ENCODE assay signal across 11 cellular contexts in genomic region chr12:25615119-25615518, GRCh38.
DNase-seq lines count a peak whose midpoint lies in the region; ATAC-seq, FAIRE-seq and TF ChIP-seq lines count a peak whose summit lies in the region.
"Had no signal": no experiment of that assay in that cellular context is flagged by ENCODE, and none has a peak within 500 bp of the region (broad histone marks: within the 10 kb centered on the region; RNA-seq: fewer than 3 reads in every experiment).

No MANE protein-coding gene starts in this region.

- BruUV-seq in PC-3 (replicated peaks; lab: Mats Ljungman, UMichigan) (no TSS peak), endothelial cell of umbilical vein (replicated peaks; lab: Mats Ljungman, UMichigan) (no TSS peak)

- no peak for TF ChIP-seq POLR2A in endothelial cell of umbilical vein (IDR thresholded peaks at IDR 0.05; ENCODE audit: low read depth, low read length)

- H3K27me3 ChIP-seq in PC-3 (ENCODE audit: low read length) (no peaks in the 10 kb centered on the region), endothelial cell of umbilical vein (ENCODE audit: control insufficient read depth in 2 of 2, insufficient read depth in 2 of 2, low read length in 2 of 2) (peaks cover 5 to 9% of the 10 kb centered on the region in 2 experiments), osteoblast (ENCODE audit: insufficient read depth, low read length) (peaks cover 4% of the 10 kb centered on the region), right atrium auricular region (no peaks in the 10 kb centered on the region)
- H3K27me3 ChIP-seq: upper lobe of left lung had no signal

- intact Hi-C loops in PC-3 (cut with micrococcal nuclease), result no loop called here
- intact Hi-C loops in endothelial cell of umbilical vein (cut with micrococcal nuclease), result no loop called here

- H3K9ac ChIP-seq in PC-3 (ENCODE audit: low read length) (no peak overlapping the region), endothelial cell of umbilical vein (replicated peaks; ENCODE audit: extremely low read depth, insufficient read depth, low read length) (no peak overlapping the region)

- H3K4me2 ChIP-seq in PC-3 (ENCODE audit: low read length), result no peak overlapping the region
- H3K4me2 ChIP-seq in endothelial cell of umbilical vein (ENCODE audit: insufficient read depth, low read length), result no peak overlapping the region
- no peak overlapping the region for H3K4me2 ChIP-seq in osteoblast (ENCODE audit: insufficient read depth, low read length)

- no peak overlapping the region for H3K27ac Mint-ChIP-seq in activated CD8-positive, alpha-beta memory T cell treated with anti-CD3 and anti-CD28 coated beads, Interleukin-2, amount 10 ng/mL, durations not matched to agents 7 days and 5 days
- H3K27ac Mint-ChIP-seq: activated T-helper 17 cell treated with anti-CD3 and anti-CD28 coated beads, Interleukin-2, amount 50 U/mL, for 72 hours had no signal

- peaks cover 4% of the 10 kb centered on the region; the same call in 1 of the 2 replicates for H3K9me2 ChIP-seq in PC-3 (replicated peaks; ENCODE audit: low read length)

- POLR2A ChIA-PET in PC-3 (lab: Charles Lee; ENCODE audit: unreplicated experiment) (no interaction called here), endothelial cell of umbilical vein (lab: Charles Lee) (no interaction called here)

- ATAC-seq in PC-3 (peak; percentile 59), GM21423 (IDR thresholded peaks at IDR 0.05; ENCODE audit: unreplicated experiment) (no peak), GM21381 (IDR thresholded peaks at IDR 0.05; ENCODE audit: unreplicated experiment) (no peak)
- ATAC-seq in activated CD8-positive, alpha-beta memory T cell treated with anti-CD3 and anti-CD28 coated beads, Interleukin-2, amount 10 ng/mL, durations not matched to agents 7 days and 5 days, result no peak
- ATAC-seq: activated T-helper 17 cell treated with anti-CD3 and anti-CD28 coated beads, Interleukin-2, amount 50 U/mL, for 72 hours had no signal

- no peaks in the 10 kb centered on the region for H3K9me3 Mint-ChIP-seq in activated CD8-positive, alpha-beta memory T cell treated with anti-CD3 and anti-CD28 coated beads, Interleukin-2, amount 10 ng/mL, durations not matched to agents 7 days and 5 days (ENCODE audit: low read depth)

- H3K27ac ChIP-seq in PC-3 (ENCODE audit: low read length) (no peak overlapping the region), endothelial cell of umbilical vein (ENCODE audit: insufficient read depth, low read depth, low read length) (no peak overlapping the region), osteoblast (ENCODE audit: low read depth, low read length) (peak overlapping the region; percentile 51), right atrium auricular region (no peak overlapping the region)
- H3K27ac ChIP-seq: upper lobe of left lung had no signal

- no peaks in the 10 kb centered on the region for H3K27me3 Mint-ChIP-seq in activated CD8-positive, alpha-beta memory T cell treated with anti-CD3 and anti-CD28 coated beads, Interleukin-2, amount 10 ng/mL, durations not matched to agents 7 days and 5 days

- no peak overlapping the region for H3K4me3 Mint-ChIP-seq in activated CD8-positive, alpha-beta memory T cell treated with anti-CD3 and anti-CD28 coated beads, Interleukin-2, amount 10 ng/mL, durations not matched to agents 7 days and 5 days
- H3K4me3 Mint-ChIP-seq: activated T-helper 17 cell treated with anti-CD3 and anti-CD28 coated beads, Interleukin-2, amount 50 U/mL, for 72 hours had no signal

- no peaks in the 10 kb centered on the region; the same call in 1 of the 2 replicates for H3K4me1 ChIP-seq in PC-3 (ENCODE audit: insufficient read depth, low read length)
- H3K4me1 ChIP-seq in endothelial cell of umbilical vein (ENCODE audit: control insufficient read depth, extremely low read depth, insufficient read depth, low read length), result no peaks in the 10 kb centered on the region
- peaks cover 4% of the 10 kb centered on the region for H3K4me1 ChIP-seq in osteoblast (ENCODE audit: insufficient read depth, low read length)
- H3K4me1 ChIP-seq in right atrium auricular region, result no peaks in the 10 kb centered on the region
- H3K4me1 ChIP-seq: upper lobe of left lung had no signal

- H4K20me1 ChIP-seq in PC-3 (ENCODE audit: low read length) (no peaks in the 10 kb centered on the region), endothelial cell of umbilical vein (replicated peaks; ENCODE audit: control insufficient read depth, extremely low read depth, insufficient read depth, low read length) (no peaks in the 10 kb centered on the region), osteoblast (ENCODE audit: insufficient read depth, low read length) (no peaks in the 10 kb centered on the region)

- dilution Hi-C loops in endothelial cell of umbilical vein (cut with MboI; ENCODE audit: extremely low pct_ligation_motif_present, low sequenced_read_pairs), result no loop called here

- no peaks in the 10 kb centered on the region for H3K9me1 ChIP-seq in endothelial cell of umbilical vein (replicated peaks; ENCODE audit: control insufficient read depth, extremely low read depth, insufficient read depth, low read length)

- H3K9me3 ChIP-seq in PC-3 (ENCODE audit: low read length) (no peaks in the 10 kb centered on the region), endothelial cell of umbilical vein (replicated peaks; ENCODE audit: control insufficient read depth, insufficient read depth, low read length) (no peaks in the 10 kb centered on the region), osteoblast (ENCODE audit: low read depth, low read length) (no peaks in the 10 kb centered on the region), right atrium auricular region (no peaks in the 10 kb centered on the region)
- H3K9me3 ChIP-seq: upper lobe of left lung had no signal

- no peaks in the 10 kb centered on the region for H3K36me3 Mint-ChIP-seq in activated CD8-positive, alpha-beta memory T cell treated with anti-CD3 and anti-CD28 coated beads, Interleukin-2, amount 10 ng/mL, durations not matched to agents 7 days and 5 days

- no peaks in the 10 kb centered on the region for H3F3A ChIP-seq in PC-3 (ENCODE audit: low read length, unreplicated experiment)

- no peak for FAIRE-seq in endothelial cell of umbilical vein (lab: Jason Lieb, UNC)

- no peak overlapping the region for H2AFZ ChIP-seq in PC-3 (ENCODE audit: low read length)
- no peak overlapping the region for H2AFZ ChIP-seq in endothelial cell of umbilical vein (ENCODE audit: low read depth, low read length)
- H2AFZ ChIP-seq in osteoblast (ENCODE audit: low read length), result peak overlapping the region; percentile 1

- H3K4me3 ChIP-seq in PC-3 (ENCODE audit: low read length) (no peak overlapping the region), endothelial cell of umbilical vein (replicated peaks in 1 of 3; ENCODE audit: insufficient read depth in 1 of 3, low read depth in 1 of 3, low read length in 3 of 3) (no peak overlapping the region), osteoblast (ENCODE audit: insufficient read depth, low read length) (no peak overlapping the region), right atrium auricular region (no peak overlapping the region)
- H3K4me3 ChIP-seq: upper lobe of left lung had no signal

- peak; percentile 65 for DNase-seq in GM04504 (ENCODE audit: low read depth)
- peak; percentile 47 for DNase-seq in PC-3
- peak; percentile 66 for DNase-seq in endothelial cell of umbilical vein (ENCODE audit: low read depth, low spot score)
- DNase-seq in osteoblast (ENCODE audit: insufficient read length, low spot score, missing footprints), result peak; percentile 59
- no peak for DNase-seq in right atrium auricular region (ENCODE audit: low spot score)
- no peak for DNase-seq in activated CD8-positive, alpha-beta memory T cell treated with anti-CD3 and anti-CD28 coated beads, Interleukin-2, amount 10 ng/mL, durations not matched to agents 7 days and 5 days
- DNase-seq: stimulated activated CD4-positive, alpha-beta T cell treated with anti-CD3 and anti-CD28 coated beads, Interleukin-4, amount 100 ng/mL, for 24 hours had no signal

- CTCF ChIA-PET in PC-3 (lab: Charles Lee) (interaction anchor here (0.6 kb wide), 1 partner anchor 596 kb away, joined by 3 read pairs; no protein-coding TSS in a partner anchor), endothelial cell of umbilical vein (lab: Charles Lee) (no interaction called here)
- CTCF ChIA-PET in activated CD8-positive, alpha-beta memory T cell treated with anti-CD3 and anti-CD28 coated beads, Interleukin-2, amount 10 ng/mL, durations not matched to agents 7 days and 5 days (lab: Charles Lee), result no interaction called here

- no peaks in the 10 kb centered on the region for H3K4me1 Mint-ChIP-seq in activated CD8-positive, alpha-beta memory T cell treated with anti-CD3 and anti-CD28 coated beads, Interleukin-2, amount 10 ng/mL, durations not matched to agents 7 days and 5 days
- H3K4me1 Mint-ChIP-seq: activated T-helper 17 cell treated with anti-CD3 and anti-CD28 coated beads, Interleukin-2, amount 50 U/mL, for 72 hours had no signal

- no peak for TF ChIP-seq CTCF in PC-3 (conservative IDR thresholded peaks at IDR 0.05; ENCODE audit: low read depth, low read length)
- TF ChIP-seq CTCF in endothelial cell of umbilical vein (IDR thresholded peaks at IDR 0.05; ENCODE audit: extremely low read depth in 1 of 2, insufficient read depth in 1 of 2, low read depth in 1 of 2, low read length in 2 of 2), result no peak
- no peak for TF ChIP-seq CTCF in osteoblast (IDR thresholded peaks at IDR 0.05; ENCODE audit: extremely low read depth, low read depth, low read length)
- TF ChIP-seq CTCF in right atrium auricular region (IDR thresholded peaks at IDR 0.05), result no peak

- H3K36me3 ChIP-seq in PC-3 (ENCODE audit: low read depth, low read length) (no peaks in the 10 kb centered on the region), endothelial cell of umbilical vein (ENCODE audit: control insufficient read depth in 2 of 2, extremely low read depth in 1 of 2, insufficient read depth in 2 of 2, low read length in 2 of 2) (no peaks in the 10 kb centered on the region), osteoblast (ENCODE audit: insufficient read depth, low read length) (no peaks in the 10 kb centered on the region), right atrium auricular region (no peaks in the 10 kb centered on the region)
- H3K36me3 ChIP-seq: upper lobe of left lung had no signal

- H3K79me2 ChIP-seq in PC-3 (ENCODE audit: low read length) (no peaks in the 10 kb centered on the region), endothelial cell of umbilical vein (ENCODE audit: control insufficient read depth, insufficient read depth, low read length) (no peaks in the 10 kb centered on the region), osteoblast (ENCODE audit: insufficient read depth, low read length) (no peaks in the 10 kb centered on the region)

TF ChIP-seq in endothelial cell of umbilical vein, 7 proteins besides CTCF, POLR2A, EP300 and RAD21:
- TF ChIP-seq, protein P1, sequence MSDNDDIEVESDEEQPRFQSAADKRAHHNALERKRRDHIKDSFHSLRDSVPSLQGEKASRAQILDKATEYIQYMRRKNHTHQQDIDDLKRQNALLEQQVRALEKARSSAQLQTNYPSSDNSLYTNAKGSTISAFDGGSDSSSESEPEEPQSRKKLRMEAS (IDR thresholded peaks at IDR 0.05; ENCODE audit: insufficient read depth, insufficient read length), result peak; percentile 61
- TF ChIP-seq JUN (IDR thresholded peaks at IDR 0.05; ENCODE audit: borderline replicate concordance, insufficient read depth, insufficient read length, low read depth) (peak; percentile 95), MYC (IDR thresholded peaks at IDR 0.05; ENCODE audit: low read depth, low read length) (no peak), FOS (IDR thresholded peaks at IDR 0.05; ENCODE audit: borderline replicate concordance, insufficient read depth, low read length) (peak; percentile 45)

Comparison
In these comparisons a context has a peak if more than half of its experiments do, and no peak if none do; other contexts are left out.
1. DNase-seq: peak in GM04504 (single experiment), PC-3 (single experiment), endothelial cell of umbilical vein (single experiment) and osteoblast (single experiment); none in right atrium auricular region (single experiment) and activated CD8-positive, alpha-beta memory T cell treated with anti-CD3 and anti-CD28 coated beads, Interleukin-2, amount 10 ng/mL, durations not matched to agents 7 days and 5 days (single experiment).